ENCODE assay signal across 18 cellular contexts in the genomic region with DNA sequence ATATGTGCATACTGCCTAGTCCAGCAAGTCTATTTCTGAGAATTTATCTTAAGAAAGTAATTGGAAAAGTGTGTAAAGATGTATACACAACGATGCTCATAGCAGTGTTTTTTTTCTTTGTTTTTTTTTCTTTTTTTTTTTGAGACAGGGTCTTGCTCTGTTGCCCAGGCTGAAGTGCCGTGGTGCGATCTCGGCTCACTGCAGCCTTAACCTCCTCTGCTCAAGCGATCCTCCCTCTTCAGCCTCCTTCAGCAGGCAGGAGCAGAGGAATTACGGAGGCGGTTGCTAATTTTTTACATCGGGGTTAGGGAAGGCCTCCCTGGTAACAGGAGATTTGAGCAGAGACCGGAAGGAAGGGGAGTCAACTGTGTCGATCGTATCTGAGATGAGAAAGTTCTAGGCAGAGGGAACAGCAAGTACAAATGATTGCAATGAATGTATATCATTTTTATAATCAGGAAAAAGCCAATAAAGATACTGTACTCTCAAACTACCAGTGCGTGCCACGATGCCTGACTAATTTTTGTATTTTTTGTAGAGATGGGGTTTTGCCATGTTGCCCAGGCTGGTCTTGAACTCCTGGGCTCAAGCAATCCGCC. TPM values are rescaled to one million over a fixed set of nuclear protein-coding genes. Genes with fewer than 3 reads are reported as not detected.
DNase-seq lines count a peak whose midpoint lies in the region; ATAC-seq and TF ChIP-seq lines count a peak whose summit lies in the region.
"Had no signal": no experiment of that assay in that cellular context is flagged by ENCODE, and none has a peak within 500 bp of the region (broad histone marks: within the 10 kb centered on the region; RNA-seq: fewer than 3 reads in every experiment).

No MANE protein-coding gene starts in this region.

- TF ChIP-seq CTCF in VCaP (conservative IDR thresholded peaks at IDR 0.05), result no peak
- TF ChIP-seq CTCF in coronary artery (IDR thresholded peaks at IDR 0.05), result no peak
- TF ChIP-seq CTCF in neural progenitor cell (IDR thresholded peaks at IDR 0.05), result no peak

- H3K4me1 Mint-ChIP-seq in neural progenitor cell, result peaks cover 11% of the 10 kb centered on the region
- peaks cover 0 to 12% (median 5%) of the 10 kb centered on the region in 7 donors for H3K4me1 Mint-ChIP-seq in naive thymus-derived CD4-positive, alpha-beta T cell

- in situ Hi-C loops in KBM-7 (cut with MboI; ENCODE audit: low pct_unique_long_range_greater_than_20kb, low sequenced_read_pairs), result no loop called here

- no peak overlapping the region for H2AFZ ChIP-seq in neural progenitor cell (replicated peaks)
- H2AFZ ChIP-seq: GM23338 had no signal

- intact Hi-C loops in naive thymus-derived CD4-positive, alpha-beta T cell (cut with micrococcal nuclease), result no loop called here

- no peak overlapping the region for H3K4me3 ChIP-seq in coronary artery
- H3K4me3 ChIP-seq in neural progenitor cell, result no peak overlapping the region
- H3K4me3 ChIP-seq in naive thymus-derived CD4-positive, alpha-beta T cell (ENCODE audit: low read length), result no peak overlapping the region
- H3K4me3 ChIP-seq: A549, BLaER1, GM23338 had no signal

- H3K27ac ChIP-seq in VCaP (peak overlapping the region; percentile 87), coronary artery (no peak overlapping the region), neural progenitor cell (no peak overlapping the region)
- H3K27ac ChIP-seq in naive thymus-derived CD4-positive, alpha-beta T cell (ENCODE audit: low read depth, low read length), result no peak overlapping the region
- H3K27ac ChIP-seq: 22Rv1, A549, BLaER1 had no signal

- H3K4me2 ChIP-seq in neural progenitor cell, result no peak overlapping the region
- H3K4me2 ChIP-seq: A549, GM23338 had no signal

- POLR2A ChIA-PET in naive thymus-derived CD4-positive, alpha-beta T cell (lab: Charles Lee), result no interaction called here

- H3K27ac Mint-ChIP-seq in neural progenitor cell, result peak overlapping the region; percentile 24
- peak overlapping the region in 1 of 9 donors; percentile 34 for H3K27ac Mint-ChIP-seq in naive thymus-derived CD4-positive, alpha-beta T cell
- H3K27ac Mint-ChIP-seq: CD4-positive, alpha-beta memory T cell; H9 had no signal

- H3K79me2 ChIP-seq in neural progenitor cell (ENCODE audit: low read depth), result peaks cover 72% of the 10 kb centered on the region

- no peaks in the 10 kb centered on the region for H3K36me3 ChIP-seq in neural progenitor cell
- H3K36me3 ChIP-seq in naive thymus-derived CD4-positive, alpha-beta T cell (ENCODE audit: control insufficient read depth in 2 of 3, insufficient read depth in 3 of 3, low read length in 3 of 3), result no peaks in the 10 kb centered on the region

- peaks cover under 1% of the 10 kb centered on the region for H3K27me3 Mint-ChIP-seq in neural progenitor cell (ENCODE audit: insufficient read depth, low read depth)
- H3K27me3 Mint-ChIP-seq in naive thymus-derived CD4-positive, alpha-beta T cell, result peaks cover 0 to 28% (median 8%) of the 10 kb centered on the region in 5 donors

- peaks cover 36% of the 10 kb centered on the region for H4K20me1 ChIP-seq in neural progenitor cell (ENCODE audit: low read depth)

- no peaks in the 10 kb centered on the region for H3F3A ChIP-seq in neural progenitor cell (ENCODE audit: low read depth)

- peaks cover 47% of the 10 kb centered on the region for H3K36me3 Mint-ChIP-seq in neural progenitor cell
- H3K36me3 Mint-ChIP-seq in naive thymus-derived CD4-positive, alpha-beta T cell, result no peaks in the 10 kb centered on the region
- H3K36me3 Mint-ChIP-seq: CD14-positive monocyte; CD4-positive, alpha-beta memory T cell had no signal

- H3K9me3 ChIP-seq in neural progenitor cell (ENCODE audit: low read depth), result no peaks in the 10 kb centered on the region
- no peaks in the 10 kb centered on the region for H3K9me3 ChIP-seq in naive thymus-derived CD4-positive, alpha-beta T cell (ENCODE audit: control insufficient read depth in 2 of 3, low read length in 3 of 3)
- H3K9me3 ChIP-seq: A549 had no signal

- CTCF ChIA-PET in naive thymus-derived CD4-positive, alpha-beta T cell (lab: Charles Lee), result no interaction called here

- peaks cover 8% of the 10 kb centered on the region for H3K4me1 ChIP-seq in neural progenitor cell
- no peaks in the 10 kb centered on the region for H3K4me1 ChIP-seq in naive thymus-derived CD4-positive, alpha-beta T cell (ENCODE audit: control insufficient read depth in 2 of 2, insufficient read depth in 2 of 2, low read length in 2 of 2)

- no peaks in the 10 kb centered on the region for H3K27me3 ChIP-seq in neural progenitor cell
- H3K27me3 ChIP-seq in naive thymus-derived CD4-positive, alpha-beta T cell (ENCODE audit: control insufficient read depth in 2 of 2, insufficient read depth in 2 of 2, low read length in 2 of 2), result no peaks in the 10 kb centered on the region
- H3K27me3 ChIP-seq: BLaER1 had no signal

- H3K4me3 Mint-ChIP-seq in neural progenitor cell, result no peak overlapping the region
- no peak overlapping the region for H3K4me3 Mint-ChIP-seq in naive thymus-derived CD4-positive, alpha-beta T cell
- H3K4me3 Mint-ChIP-seq: CD14-positive monocyte; CD4-positive, alpha-beta memory T cell; GM23338; H9 had no signal

- ATAC-seq in naive thymus-derived CD4-positive, alpha-beta T cell, result no peak
- ATAC-seq in HG03097 (IDR thresholded peaks at IDR 0.05; ENCODE audit: low FRiP score, unreplicated experiment), result no peak
- ATAC-seq: A549, GM23338 had no signal

- peaks cover 22% of the 10 kb centered on the region for H3K9me3 Mint-ChIP-seq in neural progenitor cell
- H3K9me3 Mint-ChIP-seq in naive thymus-derived CD4-positive, alpha-beta T cell, result no peaks in the 10 kb centered on the region
- H3K9me3 Mint-ChIP-seq: CD14-positive monocyte; CD4-positive, alpha-beta memory T cell; GM23338; H9 had no signal

- H3K9ac ChIP-seq in neural progenitor cell, result no peak overlapping the region
- H3K9ac ChIP-seq: BLaER1 had no signal

- DNase-seq in KBM-7, result peak; percentile 83
- peak; percentile 19 for DNase-seq in coronary artery (ENCODE audit: low spot score)
- DNase-seq in neural progenitor cell (ENCODE audit: low spot score), result no peak
- no peak for DNase-seq in naive thymus-derived CD4-positive, alpha-beta T cell
- no peak for DNase-seq in SHP77 (lab: John Stamatoyannopoulos, UW)
- DNase-seq: AML-193; CD4-positive, alpha-beta memory T cell; DMS153; DMS79; GDM1; H9 had no signal

RNA-seq across cellular contexts. Expression of gene KIAA1549, which starts 16.3 kb away (rescaled TPM):
- total RNA-seq in neural progenitor cell (ENCODE audit: low replicate concordance), result 4.8 and 9.1 TPM in 2 replicates
- total RNA-seq in naive thymus-derived CD4-positive, alpha-beta T cell, result under 1 TPM in 4 of 5 experiments, not detected in 1; 0.16 to 0.56 (median 0.25) TPM
- not detected for polyA plus RNA-seq in naive thymus-derived CD4-positive, alpha-beta T cell

Comparison
In these comparisons a context has a peak if more than half of its experiments do, and no peak if none do; other contexts are left out.
1. DNase-seq: peak in KBM-7 (single experiment) and coronary artery (single experiment); none in neural progenitor cell (single experiment), naive thymus-derived CD4-positive, alpha-beta T cell (0 of 9) and SHP77 (0 of 2).